ENCODE assay signal across 9 cellular contexts in the genomic region with DNA sequence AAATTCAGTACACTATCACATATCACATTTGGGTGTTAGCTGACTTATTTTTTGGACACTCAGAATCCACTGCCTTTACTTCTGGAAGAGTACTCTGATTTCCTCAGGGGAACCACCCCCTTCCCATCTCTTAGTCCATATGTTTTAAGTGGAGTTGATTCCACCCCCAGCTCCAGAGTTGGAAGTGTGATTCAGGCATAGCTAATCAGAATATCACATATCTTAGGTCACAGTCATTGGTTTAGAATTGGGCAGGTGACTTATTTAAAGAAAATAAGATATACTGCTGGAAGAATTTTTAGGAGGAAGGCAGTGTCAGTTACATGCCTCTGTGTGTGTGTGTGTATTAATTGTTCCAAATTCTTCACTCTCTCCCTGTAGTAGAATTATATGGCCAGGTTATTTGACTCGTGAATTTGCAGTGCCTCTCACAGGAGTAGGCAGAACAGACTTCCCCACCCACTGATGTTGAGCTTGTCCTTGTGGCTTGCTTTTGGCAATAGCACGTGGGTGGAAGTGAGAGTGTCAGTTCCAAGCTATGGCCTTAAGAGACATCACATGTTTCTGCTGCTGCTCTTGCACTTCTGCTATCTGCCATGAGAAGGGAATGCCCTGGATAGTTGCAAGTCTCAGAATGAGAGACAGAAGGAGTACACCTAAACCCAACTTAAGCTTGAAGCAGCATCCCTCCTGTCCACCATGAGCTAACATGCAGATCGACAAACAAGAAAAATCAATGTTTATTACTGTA. TPM values are rescaled to one million over a fixed set of nuclear protein-coding genes. Genes with fewer than 3 reads are reported as not detected.
DNase-seq lines count a peak whose midpoint lies in the region; ATAC-seq and TF ChIP-seq lines count a peak whose summit lies in the region.
"Had no signal": no experiment of that assay in that cellular context is flagged by ENCODE, and none has a peak within 500 bp of the region (broad histone marks: within the 10 kb centered on the region; RNA-seq: fewer than 3 reads in every experiment).

No MANE protein-coding gene starts in this region.

- H3K36me3 Mint-ChIP-seq in memory B cell: no peaks in the 10 kb centered on the region

- H3K27ac Mint-ChIP-seq in memory B cell: no peak overlapping the region

- no peak for TF ChIP-seq CTCF in hepatocyte (IDR thresholded peaks at IDR 0.05; ENCODE audit: poor library complexity)

- no peak overlapping the region for H2BK120ac ChIP-seq in mesendoderm (ENCODE audit: low read depth, low read length)

- H4K5ac ChIP-seq in mesendoderm (ENCODE audit: low read length): no peak overlapping the region

- no peak overlapping the region for H4K8ac ChIP-seq in mesendoderm (ENCODE audit: low read depth, low read length)

- no peak overlapping the region for H2AFZ ChIP-seq in hepatocyte

- no peaks in the 10 kb centered on the region for H4K20me1 ChIP-seq in hepatocyte (ENCODE audit: insufficient read depth, poor library complexity, severe bottlenecking)

- no peaks in the 10 kb centered on the region for H3K9me2 ChIP-seq in hepatocyte (replicated peaks; ENCODE audit: insufficient read depth)

- H3K27ac ChIP-seq in hepatocyte (no peak overlapping the region), mesendoderm (ENCODE audit: low read depth, low read length) (no peak overlapping the region)

- H3K27me3 ChIP-seq in hepatocyte (peaks cover 18% of the 10 kb centered on the region), mesendoderm (ENCODE audit: insufficient read depth, low read length, poor library complexity) (no peaks in the 10 kb centered on the region)

- H3K4me3 ChIP-seq in hepatocyte (no peak overlapping the region), mesendoderm (ENCODE audit: low read length) (no peak overlapping the region)

- no peaks in the 10 kb centered on the region for H3K9me3 Mint-ChIP-seq in memory B cell

- 73% methylated on average over 3 of the region's 3 CpGs for WGBS in hepatocyte (ENCODE audit: low lambda C conversion rate, missing lambda C conversion rate)
- no CpG with 5 or more reads among the region's 3 CpGs for WGBS in mesendoderm (ENCODE audit: extremely low coverage, insufficient coverage, low lambda C conversion rate)

- no peak overlapping the region for H2BK15ac ChIP-seq in mesendoderm (replicated peaks; ENCODE audit: low read depth)

- no peaks in the 10 kb centered on the region for H3K4me1 ChIP-seq in hepatocyte (ENCODE audit: insufficient read depth)
- H3K4me1 ChIP-seq in mesendoderm (ENCODE audit: control insufficient read depth, low read depth, low read length): no peaks in the 10 kb centered on the region

- H3K79me2 ChIP-seq in hepatocyte: no peaks in the 10 kb centered on the region
- H3K79me2 ChIP-seq in mesendoderm (ENCODE audit: control insufficient read depth, insufficient read depth, low read length): no peaks in the 10 kb centered on the region

- H3K4me3 Mint-ChIP-seq in memory B cell: no peak overlapping the region

- H2BK5ac ChIP-seq in mesendoderm (ENCODE audit: low read length): no peak overlapping the region

- H3K23ac ChIP-seq in mesendoderm (ENCODE audit: low read length): no peak overlapping the region

- no peak overlapping the region for H3K9ac ChIP-seq in mesendoderm (ENCODE audit: low read length)

- no peaks in the 10 kb centered on the region for H3K9me3 ChIP-seq in hepatocyte (ENCODE audit: low read depth)

- H3K4ac ChIP-seq in mesendoderm (ENCODE audit: low read depth, low read length): no peak overlapping the region

- no peak overlapping the region for H3K18ac ChIP-seq in mesendoderm (ENCODE audit: low read length)

- peaks cover 4% of the 10 kb centered on the region for H3K4me1 Mint-ChIP-seq in memory B cell

- H2AK5ac ChIP-seq in mesendoderm (ENCODE audit: low read length): no peak overlapping the region

- H3K27me3 Mint-ChIP-seq in memory B cell: peaks cover 5% of the 10 kb centered on the region

- no peak overlapping the region for H3K4me2 ChIP-seq in hepatocyte
- H3K4me2 ChIP-seq in mesendoderm (ENCODE audit: low read length): no peak overlapping the region

- ATAC-seq in GM18870 (IDR thresholded peaks at IDR 0.05; ENCODE audit: unreplicated experiment) (peak; percentile 94), HG02623 (IDR thresholded peaks at IDR 0.05; ENCODE audit: unreplicated experiment) (peak; percentile 97), memory B cell (ENCODE audit: low read depth) (peak; percentile 34)

- DNase-seq in NOMO-1 treated with dmso at 0.1 percent for 144 hours (lab: John Stamatoyannopoulos, UW; ENCODE audit: unreplicated experiment) (peak; percentile 82), memory B cell (ENCODE audit: low spot score in 2 of 2) (no peak), hepatocyte (ENCODE audit: low spot score) (no peak), mesendoderm (no peak), NCI-H1694 treated with DMSO at 0.1 percent for 48 hours (lab: John Stamatoyannopoulos, UW) (no peak), DMS53 treated with DMSO at 0.1 percent for 48 hours (lab: John Stamatoyannopoulos, UW; ENCODE audit: unreplicated experiment) (no peak)

- no peaks in the 10 kb centered on the region for H3K79me1 ChIP-seq in mesendoderm (ENCODE audit: low read length)

- H3K56ac ChIP-seq in mesendoderm (ENCODE audit: low read length): no peak overlapping the region

- H3K36me3 ChIP-seq in hepatocyte (replicated peaks; ENCODE audit: insufficient read depth, low read depth) (no peaks in the 10 kb centered on the region), mesendoderm (ENCODE audit: control insufficient read depth, insufficient read depth, low read length) (no peaks in the 10 kb centered on the region)

RNA-seq across cellular contexts. Expression of a gene that starts 6.4 kb away (rescaled TPM):
- 14.9 and 22.5 TPM in 2 replicates for total RNA-seq in hepatocyte
- polyA plus RNA-seq in hepatocyte: 1.8 and 4.5 TPM in 2 replicates
- 10.1 TPM for polyA plus RNA-seq in mesendoderm (2013, experiment 1 of 2)
- polyA plus RNA-seq in mesendoderm (2013, experiment 2 of 2): 10.5 TPM
- total RNA-seq: HT1080 had no signal

Comparison
In these comparisons a context has a peak if more than half of its experiments do, and no peak if none do; other contexts are left out.
1. ATAC-seq: peak in every context shown above with its lines; median percentile 97 in HG02623; 94 in GM18870; 34 in memory B cell.